In the genomic region with DNA sequence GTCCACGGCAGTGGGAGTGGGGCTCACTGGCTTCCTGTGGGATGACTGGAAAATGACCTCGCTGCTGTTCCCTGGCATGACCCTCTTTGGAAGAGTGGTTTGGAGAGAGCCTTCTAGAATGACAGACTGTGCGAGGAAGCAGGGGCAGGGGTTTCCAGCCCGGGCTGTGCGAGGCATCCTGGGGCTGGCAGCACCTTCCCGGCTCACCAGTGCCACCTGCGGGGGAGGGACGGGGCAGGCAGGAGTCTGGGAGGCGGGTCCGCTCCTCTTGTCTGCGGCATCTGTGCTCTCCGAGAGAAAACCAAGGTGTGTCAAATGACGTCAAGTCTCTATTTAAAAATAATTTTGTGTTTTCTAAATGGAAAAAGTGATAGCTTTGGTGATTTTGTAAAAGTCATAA, we compare ENCODE assay signal across 8 cellular contexts.
DNase-seq lines count a peak whose midpoint lies in the region.

No MANE protein-coding gene starts in this region.

- no peak overlapping the region for H3K4me3 Mint-ChIP-seq in activated T-cell treated with anti-CD3 and anti-CD28 coated beads, Interleukin-2, amount 50 U/mL, for 24 hours

- H3K9me3 Mint-ChIP-seq in activated T-cell treated with anti-CD3 and anti-CD28 coated beads, Interleukin-2, amount 50 U/mL, for 24 hours, result no peaks in the 10 kb centered on the region

- peak; percentile 52 to 79 for DNase-seq in NCI-H187 (lab: John Stamatoyannopoulos, UW)
- no peak for DNase-seq in NCI-H187 treated with DMSO at 0.1 percent for 48 hours (lab: John Stamatoyannopoulos, UW)
- peak; percentile 29 to 35 for DNase-seq in NOMO-1 (lab: John Stamatoyannopoulos, UW; ENCODE audit: unreplicated experiment in 2 of 2)
- DNase-seq in activated T-cell treated with anti-CD3 and anti-CD28 coated beads, Interleukin-2, amount 50 U/mL, for 24 hours, result peak; percentile 91
- peak; percentile 66 for DNase-seq in glomerular visceral epithelial cell (ENCODE audit: extremely low spot score)
- peak; percentile 93 for DNase-seq in stimulated activated CD4-positive, alpha-beta T cell treated with anti-CD3 and anti-CD28 coated beads, Interleukin-15, amount 100 ng/mL, for 24 hours
- DNase-seq in midbrain (lab: John Stamatoyannopoulos, UW), result no peak
- no peak for DNase-seq in amniotic stem cell (lab: John Stamatoyannopoulos, UW)

- H3K4me1 Mint-ChIP-seq in activated T-cell treated with anti-CD3 and anti-CD28 coated beads, Interleukin-2, amount 50 U/mL, for 24 hours (ENCODE audit: low read depth), result peaks cover 58% of the 10 kb centered on the region

- peaks cover 6% of the 10 kb centered on the region for H3K36me3 Mint-ChIP-seq in activated T-cell treated with anti-CD3 and anti-CD28 coated beads, Interleukin-2, amount 50 U/mL, for 24 hours (ENCODE audit: low read depth)

- peak overlapping the region; percentile 99 for H3K27ac Mint-ChIP-seq in activated T-cell treated with anti-CD3 and anti-CD28 coated beads, Interleukin-2, amount 50 U/mL, for 24 hours

- H3K27me3 Mint-ChIP-seq in activated T-cell treated with anti-CD3 and anti-CD28 coated beads, Interleukin-2, amount 50 U/mL, for 24 hours, result no peaks in the 10 kb centered on the region

Comparison
In these comparisons a context has a peak if more than half of its experiments do, and no peak if none do; other contexts are left out.
1. DNase-seq: peak in NCI-H187 (2 of 2), NOMO-1 (2 of 2), activated T-cell treated with anti-CD3 and anti-CD28 coated beads, Interleukin-2, amount 50 U/mL, for 24 hours (single experiment), glomerular visceral epithelial cell (single experiment) and stimulated activated CD4-positive, alpha-beta T cell treated with anti-CD3 and anti-CD28 coated beads, Interleukin-15, amount 100 ng/mL, for 24 hours (single experiment); none in NCI-H187 treated with DMSO at 0.1 percent for 48 hours (single experiment), midbrain (single experiment) and amniotic stem cell (single experiment).